1 cellular context compared by ENCODE assay signal in the genomic region with DNA sequence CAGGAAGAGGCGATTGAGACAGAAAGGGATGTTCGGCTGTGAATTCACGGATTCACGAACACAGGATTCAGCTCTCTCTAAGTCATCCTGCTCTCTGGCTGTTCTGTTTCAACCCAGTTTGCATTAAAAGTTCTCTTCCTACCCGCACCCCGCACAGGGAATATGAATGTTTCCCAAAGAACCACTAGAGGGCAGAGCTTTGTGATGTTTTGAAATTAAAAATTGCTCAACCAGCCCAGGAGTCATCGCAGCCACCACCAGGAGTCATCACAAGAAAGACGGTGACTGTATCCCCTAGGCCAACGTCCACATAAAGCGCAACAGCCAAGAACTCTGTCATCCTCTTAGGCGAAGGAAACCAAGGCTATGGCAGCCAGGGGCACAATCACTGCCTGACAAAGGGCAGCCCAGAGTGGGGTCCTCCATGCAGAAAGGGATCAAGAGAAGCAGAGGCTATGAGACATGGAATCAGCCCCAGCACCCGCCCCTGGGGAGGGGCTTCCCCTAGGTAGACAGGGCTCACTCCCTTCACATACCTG.
TF ChIP-seq lines count a peak whose summit lies in the region.

No MANE protein-coding gene starts in this region.

TF ChIP-seq in K562, 482 proteins besides CTCF, POLR2A, EP300 and RAD21 (continued from another document):
- TF ChIP-seq CEBPB (tag; IDR thresholded peaks at IDR 0.05), result peak; percentile 93
